ENCODE assay signal across 12 cellular contexts in genomic region chr5:33321026-33321425, GRCh38.
DNase-seq lines count a peak whose midpoint lies in the region; ATAC-seq lines count a peak whose summit lies in the region.
"Had no signal": no experiment of that assay in that cellular context is flagged by ENCODE, and none has a peak within 500 bp of the region (broad histone marks: within the 10 kb centered on the region; RNA-seq: fewer than 3 reads in every experiment).

No MANE protein-coding gene starts in this region.

- H3K9me3 Mint-ChIP-seq in activated CD4-positive, alpha-beta T cell treated with anti-CD3 and anti-CD28 coated beads, Interleukin-2, amount 10 ng/mL, durations not matched to agents 7 days and 5 days = no peaks in the 10 kb centered on the region
- H3K9me3 Mint-ChIP-seq: activated CD4-positive, alpha-beta memory T cell treated with anti-CD3 and anti-CD28 coated beads for 36 hours had no signal

- no peaks in the 10 kb centered on the region for H3K4me1 Mint-ChIP-seq in activated CD4-positive, alpha-beta T cell treated with anti-CD3 and anti-CD28 coated beads, Interleukin-2, amount 10 ng/mL, durations not matched to agents 7 days and 5 days

- ATAC-seq in left ventricle myocardium superior = peak; percentile 91
- no peak for ATAC-seq in HG03378 (IDR thresholded peaks at IDR 0.05; ENCODE audit: unreplicated experiment)
- ATAC-seq in HG03159 (IDR thresholded peaks at IDR 0.05; ENCODE audit: unreplicated experiment) = no peak
- no peak for ATAC-seq in GM18502 (IDR thresholded peaks at IDR 0.05; ENCODE audit: poor library complexity, unreplicated experiment)

- intact Hi-C loops in left ventricle myocardium superior (cut with micrococcal nuclease) = no loop called here

- H3K4me3 Mint-ChIP-seq in activated CD4-positive, alpha-beta T cell treated with anti-CD3 and anti-CD28 coated beads, Interleukin-2, amount 10 ng/mL, durations not matched to agents 7 days and 5 days = no peak overlapping the region
- H3K4me3 Mint-ChIP-seq: activated CD4-positive, alpha-beta memory T cell treated with anti-CD3 and anti-CD28 coated beads for 36 hours had no signal

- POLR2A ChIA-PET in activated CD4-positive, alpha-beta T cell treated with anti-CD3 and anti-CD28 coated beads, Interleukin-2, amount 10 ng/mL, durations not matched to agents 7 days and 5 days (lab: Charles Lee) = no interaction called here

- H3K27me3 Mint-ChIP-seq in activated CD4-positive, alpha-beta T cell treated with anti-CD3 and anti-CD28 coated beads, Interleukin-2, amount 10 ng/mL, durations not matched to agents 7 days and 5 days = no peaks in the 10 kb centered on the region
- H3K27me3 Mint-ChIP-seq: activated CD4-positive, alpha-beta memory T cell treated with anti-CD3 and anti-CD28 coated beads for 36 hours had no signal

- H3K4me3 ChIP-seq in skeletal muscle cell (ENCODE audit: low read depth, low read length) = no peak overlapping the region
- H3K4me3 ChIP-seq: cardiac muscle cell, right lobe of liver had no signal

- peak; percentile 98 for DNase-seq in GM04504 (ENCODE audit: low read depth)
- DNase-seq in astrocyte of the hippocampus (ENCODE audit: low read depth, low spot score) = peak; percentile 87
- DNase-seq in left ventricle myocardium superior = no peak
- peak; percentile 99 for DNase-seq in skeletal muscle cell (ENCODE audit: low read depth)
- no peak for DNase-seq in activated CD4-positive, alpha-beta T cell treated with anti-CD3 and anti-CD28 coated beads, Interleukin-2, amount 10 ng/mL, durations not matched to agents 7 days and 5 days
- DNase-seq: activated CD4-positive, alpha-beta memory T cell treated with anti-CD3 and anti-CD28 coated beads for 36 hours; NCI-H187 treated with DMSO at 0.1 percent for 48 hours; right lobe of liver had no signal

- CTCF ChIA-PET in activated CD4-positive, alpha-beta T cell treated with anti-CD3 and anti-CD28 coated beads, Interleukin-2, amount 10 ng/mL, durations not matched to agents 7 days and 5 days (lab: Charles Lee) = no interaction called here

- no peaks in the 10 kb centered on the region for H3K36me3 Mint-ChIP-seq in activated CD4-positive, alpha-beta T cell treated with anti-CD3 and anti-CD28 coated beads, Interleukin-2, amount 10 ng/mL, durations not matched to agents 7 days and 5 days (ENCODE audit: low read depth)
- H3K36me3 Mint-ChIP-seq: activated CD4-positive, alpha-beta memory T cell treated with anti-CD3 and anti-CD28 coated beads for 36 hours had no signal

- H3K27ac Mint-ChIP-seq in activated CD4-positive, alpha-beta T cell treated with anti-CD3 and anti-CD28 coated beads, Interleukin-2, amount 10 ng/mL, durations not matched to agents 7 days and 5 days = no peak overlapping the region
- H3K27ac Mint-ChIP-seq: activated CD4-positive, alpha-beta memory T cell treated with anti-CD3 and anti-CD28 coated beads for 36 hours had no signal

Comparison
In these comparisons a context has a peak if more than half of its experiments do, and no peak if none do; other contexts are left out.
1. DNase-seq: peak in GM04504 (single experiment), astrocyte of the hippocampus (single experiment) and skeletal muscle cell (single experiment); none in left ventricle myocardium superior (single experiment) and activated CD4-positive, alpha-beta T cell treated with anti-CD3 and anti-CD28 coated beads, Interleukin-2, amount 10 ng/mL, durations not matched to agents 7 days and 5 days (single experiment).